Comparison of ENCODE assay signal across 29 cellular contexts in genomic region chr13:91232716-91233115, GRCh38.
"Had no signal": no experiment of that assay in that cellular context is flagged by ENCODE, and none has a peak within 500 bp of the region (broad histone marks: within the 10 kb centered on the region; RNA-seq: fewer than 3 reads in every experiment).

No MANE protein-coding gene starts in this region.

- H3K4me2 ChIP-seq: hepatocyte had no signal

- H3K27me3 Mint-ChIP-seq: naive B cell; natural killer cell treated with Interleukin-12 subunit alpha and Interleukin-12 subunit beta and Interleukin-15 and Interleukin-18, amount 100 ng/mL, for 72 hours had no signal

- H2AFZ ChIP-seq: hepatocyte had no signal

- H3K27me3 ChIP-seq: gastrocnemius medialis, heart left ventricle, hepatocyte, right lobe of liver, stomach, thyroid gland, vagina had no signal

- H3K27ac ChIP-seq: dorsolateral prefrontal cortex, gastrocnemius medialis, heart left ventricle, hepatocyte, lower lobe of right lung, psoas muscle, right lobe of liver, stomach, thyroid gland, vagina had no signal

- H3K4me1 Mint-ChIP-seq: naive B cell had no signal

- H3K9me3 Mint-ChIP-seq: naive B cell; natural killer cell treated with Interleukin-12 subunit alpha and Interleukin-12 subunit beta and Interleukin-15 and Interleukin-18, amount 100 ng/mL, for 72 hours had no signal

- H3K4me3 Mint-ChIP-seq: naive B cell; natural killer cell treated with Interleukin-12 subunit alpha and Interleukin-12 subunit beta and Interleukin-15 and Interleukin-18, amount 100 ng/mL, for 72 hours; neural crest cell had no signal

- H3K36me3 ChIP-seq: gastrocnemius medialis, heart left ventricle, lower lobe of right lung, right lobe of liver, stomach, thyroid gland, vagina had no signal

- H3K4me3 ChIP-seq: dorsolateral prefrontal cortex, gastrocnemius medialis, heart left ventricle, hepatocyte, lower lobe of right lung, mucosa of descending colon, psoas muscle, right lobe of liver, stomach, thyroid gland, vagina had no signal

- H3K36me3 Mint-ChIP-seq: naive B cell; natural killer cell treated with Interleukin-12 subunit alpha and Interleukin-12 subunit beta and Interleukin-15 and Interleukin-18, amount 100 ng/mL, for 72 hours had no signal

- FAIRE-seq: colon, kidney had no signal

- DNase-seq: dorsolateral prefrontal cortex; effector CD4-positive, alpha-beta T cell; foreskin fibroblast; gastrocnemius medialis; heart left ventricle; kidney; left colon; left ventricle myocardium superior; lower lobe of right lung; mucosa of descending colon; naive B cell; nucleus accumbens; psoas muscle; retina; right lobe of liver; small intestine; stimulated activated CD4-positive, alpha-beta T cell treated with anti-CD3 and anti-CD28 coated beads, Interleukin-12 subunit alpha, Interleukin-12 subunit beta, amount 100 ng/mL, for 4 hours; stimulated activated CD4-positive, alpha-beta T cell treated with anti-CD3 and anti-CD28 coated beads, Interleukin-1b, Interleukin-23, amount 100 ng/mL, for 48 hours; stimulated activated CD4-positive, alpha-beta T cell treated with anti-CD3 and anti-CD28 coated beads, Interleukin-4, amount 100 ng/mL, for 1 hour; stimulated activated CD8-positive, alpha-beta memory T cell treated with anti-CD3 and anti-CD28 coated beads, Interleukin-4, amount 100 ng/mL, for 48 hours; stimulated activated naive CD4-positive, alpha-beta T cell; stomach; thyroid gland had no signal

- H3K4me1 ChIP-seq: gastrocnemius medialis, heart left ventricle, lower lobe of right lung, psoas muscle, right lobe of liver, stomach, thyroid gland, vagina had no signal

- H3K9me3 ChIP-seq: gastrocnemius medialis, heart left ventricle, lower lobe of right lung, mucosa of descending colon, psoas muscle, right lobe of liver, stomach, thyroid gland, vagina had no signal

- H3K79me2 ChIP-seq: hepatocyte had no signal

- H3K27ac Mint-ChIP-seq: naive B cell; natural killer cell treated with Interleukin-12 subunit alpha and Interleukin-12 subunit beta and Interleukin-15 and Interleukin-18, amount 100 ng/mL, for 72 hours had no signal

- ATAC-seq: esophagus mucosa; gastrocnemius medialis; heart left ventricle; left colon; left ventricle myocardium superior; lower lobe of right lung; mucosa of descending colon; natural killer cell treated with Interleukin-12 subunit alpha and Interleukin-12 subunit beta and Interleukin-15 and Interleukin-18, amount 100 ng/mL, for 72 hours; psoas muscle; right lobe of liver had no signal
